Comparison of ENCODE assay signal across 8 cellular contexts in genomic region chr9:111599948-111600343, GRCh38. TPM values are rescaled to one million over a fixed set of nuclear protein-coding genes. Genes with fewer than 3 reads are reported as not detected.
DNase-seq lines count a peak whose midpoint lies in the region; ATAC-seq and TF ChIP-seq lines count a peak whose summit lies in the region.

No MANE protein-coding gene starts in this region.

- H3K27ac Mint-ChIP-seq in natural killer cell treated with Interleukin-12 subunit alpha and Interleukin-12 subunit beta and Interleukin-15 and Interleukin-18, amount 100 ng/mL, for 72 hours = no peak overlapping the region

- no peaks in the 10 kb centered on the region for H3K36me3 Mint-ChIP-seq in natural killer cell treated with Interleukin-12 subunit alpha and Interleukin-12 subunit beta and Interleukin-15 and Interleukin-18, amount 100 ng/mL, for 72 hours

- CTCF ChIA-PET in Panc1 (lab: Charles Lee) = no interaction called here

- no peaks in the 10 kb centered on the region for H3K9me3 Mint-ChIP-seq in natural killer cell treated with Interleukin-12 subunit alpha and Interleukin-12 subunit beta and Interleukin-15 and Interleukin-18, amount 100 ng/mL, for 72 hours

- peaks cover 18 to 21% of the 10 kb centered on the region in 2 donors for H3K4me1 Mint-ChIP-seq in natural killer cell treated with Interleukin-12 subunit alpha and Interleukin-12 subunit beta and Interleukin-15 and Interleukin-18, amount 100 ng/mL, for 72 hours (ENCODE audit: low read depth in 2 of 2)

- peaks cover 11% of the 10 kb centered on the region for H3K36me3 ChIP-seq in Panc1 (ENCODE audit: control insufficient read depth, insufficient read depth, low read length)

- ATAC-seq in Panc1 (no peak; the same call in 1 of the 2 replicates), GM18502 (IDR thresholded peaks at IDR 0.05; ENCODE audit: poor library complexity, unreplicated experiment) (no peak)
- no peak for ATAC-seq in natural killer cell treated with Interleukin-12 subunit alpha and Interleukin-12 subunit beta and Interleukin-15 and Interleukin-18, amount 100 ng/mL, for 72 hours

- peak overlapping the region; percentile 83 for H3K4me3 Mint-ChIP-seq in natural killer cell treated with Interleukin-12 subunit alpha and Interleukin-12 subunit beta and Interleukin-15 and Interleukin-18, amount 100 ng/mL, for 72 hours

- H3K27me3 Mint-ChIP-seq in natural killer cell treated with Interleukin-12 subunit alpha and Interleukin-12 subunit beta and Interleukin-15 and Interleukin-18, amount 100 ng/mL, for 72 hours = peaks cover 48 to 53% of the 10 kb centered on the region in 2 donors

- no peaks in the 10 kb centered on the region for H3K9me3 ChIP-seq in Panc1 (ENCODE audit: control insufficient read depth, insufficient read depth, low read depth, low read length)

- BruUV-seq in Panc1 (replicated peaks; lab: Mats Ljungman, UMichigan) = no TSS peak

- H3K4me1 ChIP-seq in Panc1 (ENCODE audit: control insufficient read depth, insufficient read depth, low read length) = no peaks in the 10 kb centered on the region

- intact Hi-C loops in Panc1 (cut with micrococcal nuclease; ENCODE audit: unreplicated experiment) = no loop called here

- no peak for DNase-seq in AG10803 (ENCODE audit: low read depth)
- DNase-seq in Panc1 (ENCODE audit: low read depth, low spot score) = no peak
- DNase-seq in epithelial cell of proximal tubule (ENCODE audit: low read depth) = no peak
- DNase-seq in natural killer cell treated with Interleukin-12 subunit alpha and Interleukin-12 subunit beta and Interleukin-15 and Interleukin-18, amount 100 ng/mL, for 72 hours (ENCODE audit: low spot score) = no peak
- DNase-seq in cerebellar nuclear complex (lab: John Stamatoyannopoulos, UW) = no peak
- DNase-seq in Kasumi-1 (lab: John Stamatoyannopoulos, UW) = no peak
- DNase-seq in activated gamma-delta T cell treated with Interleukin-2 at 50 U/mL for 16 hours = no peak

- POLR2A ChIA-PET in Panc1 (lab: Charles Lee) = interaction anchor here (0.6 kb wide), 1 partner anchor 75 kb away, joined by 3 read pairs; the partner anchor contains the start of gene ZNF483

- no peaks in the 10 kb centered on the region for H3K27me3 ChIP-seq in Panc1 (ENCODE audit: control insufficient read depth, insufficient read depth, low read length)

- TF ChIP-seq CTCF in AG10803 (conservative IDR thresholded peaks at IDR 0.05; ENCODE audit: low read length) = no peak
- TF ChIP-seq CTCF in Panc1 (IDR thresholded peaks at IDR 0.05) = no peak
- no peak for TF ChIP-seq CTCF in epithelial cell of proximal tubule (conservative IDR thresholded peaks at IDR 0.05; ENCODE audit: low read depth, low read length)

- peak overlapping the region; percentile 82 for H3K4me3 ChIP-seq in AG10803 (ENCODE audit: low read length)
- H3K4me3 ChIP-seq in Panc1 (ENCODE audit: low read depth in 2 of 2, low read length in 2 of 2) = peak overlapping the region; percentile 69 to 86
- H3K4me3 ChIP-seq in epithelial cell of proximal tubule (ENCODE audit: low read depth, low read length) = peak overlapping the region; percentile 84

- peak overlapping the region; percentile 77; the same call in 1 of the 2 replicates for H3K27ac ChIP-seq in Panc1 (ENCODE audit: low read length)

- in situ Hi-C loops in Panc1 (cut with HindIII; ENCODE audit: low pct_unique_long_range_greater_than_20kb, low sequenced_read_pairs) = no loop called here

RNA-seq across cellular contexts. Expression of gene PTGR1, which starts 0.5 kb away (rescaled TPM):
- 46.0 TPM for total RNA-seq in Panc1 (2021; ENCODE audit: unreplicated experiment)
- polyA plus RNA-seq in Panc1 (2012; ENCODE audit: insufficient read length) = 32.4 TPM
- total RNA-seq in epithelial cell of proximal tubule = 82.3 and 124 TPM in 2 replicates
- total RNA-seq in natural killer cell treated with Interleukin-12 subunit alpha and Interleukin-12 subunit beta and Interleukin-15 and Interleukin-18, amount 100 ng/mL, for 72 hours = not detected

RNA-seq across cellular contexts. Expression of gene DNAJC25, which starts 31.2 kb away (rescaled TPM):
- total RNA-seq in Panc1 (2021; ENCODE audit: unreplicated experiment) = 6.0 TPM
- polyA plus RNA-seq in Panc1 (2012; ENCODE audit: insufficient read length) = 2.8 TPM
- 7.1 and 7.6 TPM in 2 replicates for total RNA-seq in epithelial cell of proximal tubule
- 1 to 10 TPM; 7.0 to 7.2 TPM for total RNA-seq in natural killer cell treated with Interleukin-12 subunit alpha and Interleukin-12 subunit beta and Interleukin-15 and Interleukin-18, amount 100 ng/mL, for 72 hours

Comparison
In these comparisons a context has a peak if more than half of its experiments do, and no peak if none do; other contexts are left out.
1. RNA of gene PTGR1, which starts 0.5 kb away (total RNA-seq): 82.3 to 124 TPM in epithelial cell of proximal tubule and 46.0 TPM in Panc1 (single experiment); not detected in natural killer cell treated with Interleukin-12 subunit alpha and Interleukin-12 subunit beta and Interleukin-15 and Interleukin-18, amount 100 ng/mL, for 72 hours; every median in the first group is over 10 times any median in the second.
2. Peak in every context shown above with its lines, with median percentiles within 50 percentile points of each other: H3K4me3 ChIP-seq.